In genomic region chr2:65529419-65529818, GRCh38 we compare ENCODE assay signal across 8 cellular contexts.
"Had no signal": no experiment of that assay in that cellular context is flagged by ENCODE, and none has a peak within 500 bp of the region (broad histone marks: within the 10 kb centered on the region; RNA-seq: fewer than 3 reads in every experiment).

No MANE protein-coding gene starts in this region.

- H3K4me3 Mint-ChIP-seq: IgD-negative memory B cell had no signal

- H3K27ac Mint-ChIP-seq: IgD-negative memory B cell had no signal

- H3K9ac ChIP-seq: KMS-11 had no signal

- H3K4me1 Mint-ChIP-seq: IgD-negative memory B cell had no signal

- ATAC-seq: HepG2 had no signal

- FAIRE-seq: HepG2, HTR-8/SVneo had no signal

- H3K4me2 ChIP-seq: KMS-11 had no signal

- H3K27ac ChIP-seq: HL-60, KMS-11 had no signal

- DNase-seq: IMR-90, KBM-7, KG1 had no signal
